Comparison of ENCODE assay signal across 1 cellular context in the genomic region with DNA sequence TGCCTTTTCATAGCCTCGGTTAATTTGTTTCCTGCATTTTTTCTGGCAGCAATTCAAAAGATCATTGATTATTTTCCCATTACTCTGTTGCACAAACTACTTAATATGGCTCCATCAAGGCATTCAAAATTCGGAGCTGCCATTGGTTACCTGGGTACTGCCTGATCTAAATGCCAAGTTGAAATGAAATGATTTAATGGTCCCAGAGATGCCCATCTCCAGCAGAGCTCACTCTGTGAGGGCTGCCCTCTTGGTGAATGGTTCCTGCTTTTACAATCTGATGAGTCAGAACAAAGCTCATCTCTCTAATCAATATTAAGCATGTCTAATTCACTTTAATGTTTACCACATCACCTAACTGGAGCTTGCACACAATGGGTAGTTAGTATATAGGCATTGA.
TF ChIP-seq lines count a peak whose summit lies in the region.

No MANE protein-coding gene starts in this region.

TF ChIP-seq in WTC11, 78 proteins besides CTCF, POLR2A, EP300 and RAD21 (continued from another document):
- TF ChIP-seq, protein P1, sequence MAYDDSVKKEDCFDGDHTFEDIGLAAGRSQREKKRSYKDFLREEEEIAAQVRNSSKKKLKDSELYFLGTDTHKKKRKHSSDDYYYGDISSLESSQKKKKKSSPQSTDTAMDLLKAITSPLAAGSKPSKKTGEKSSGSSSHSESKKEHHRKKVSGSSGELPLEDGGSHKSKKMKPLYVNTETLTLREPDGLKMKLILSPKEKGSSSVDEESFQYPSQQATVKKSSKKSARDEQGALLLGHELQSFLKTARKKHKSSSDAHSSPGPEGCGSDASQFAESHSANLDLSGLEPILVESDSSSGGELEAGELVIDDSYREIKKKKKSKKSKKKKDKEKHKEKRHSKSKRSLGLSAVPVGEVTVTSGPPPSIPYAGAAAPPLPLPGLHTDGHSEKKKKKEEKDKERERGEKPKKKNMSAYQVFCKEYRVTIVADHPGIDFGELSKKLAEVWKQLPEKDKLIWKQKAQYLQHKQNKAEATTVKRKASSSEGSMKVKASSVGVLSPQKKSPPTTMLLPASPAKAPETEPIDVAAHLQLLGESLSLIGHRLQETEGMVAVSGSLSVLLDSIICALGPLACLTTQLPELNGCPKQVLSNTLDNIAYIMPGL (CRISPR knock-in tag; IDR thresholded peaks at IDR 0.05) = no peak
- no peak for TF ChIP-seq ESRRA (CRISPR knock-in tag; IDR thresholded peaks at IDR 0.05; ENCODE audit: borderline replicate concordance)
